8 cellular contexts compared by ENCODE assay signal in the genomic region with DNA sequence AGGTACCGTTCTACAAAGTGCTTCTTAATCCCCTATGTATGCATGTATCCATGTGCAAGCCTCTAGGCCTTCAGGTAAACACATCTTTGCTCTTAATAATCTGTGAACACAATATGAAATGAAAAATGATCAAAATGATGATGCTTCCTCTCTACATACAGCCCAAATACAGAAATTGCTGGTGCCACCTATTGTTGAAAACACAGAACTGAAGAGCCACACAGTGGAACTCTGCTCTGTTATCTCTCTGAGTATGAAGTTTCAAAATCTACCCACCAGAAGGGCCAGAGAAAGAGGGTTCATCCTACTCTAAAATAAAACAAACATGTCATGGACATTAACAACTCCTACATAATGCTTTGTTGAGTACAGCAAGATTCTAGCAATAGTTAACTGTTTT.
DNase-seq lines count a peak whose midpoint lies in the region; ATAC-seq and TF ChIP-seq lines count a peak whose summit lies in the region.

No MANE protein-coding gene starts in this region.

- ATAC-seq in activated CD8-positive, alpha-beta T cell treated with anti-CD3 and anti-CD28 coated beads for 36 hours = no peak
- ATAC-seq in activated CD8-positive, alpha-beta T cell treated with anti-CD3 and anti-CD28 coated beads, Interleukin-2, amount 10 ng/mL, durations not matched to agents 7 days and 5 days = no peak
- ATAC-seq in HG03442 (IDR thresholded peaks at IDR 0.05; ENCODE audit: unreplicated experiment) (no peak), GM18909 (IDR thresholded peaks at IDR 0.05; ENCODE audit: poor library complexity, unreplicated experiment) (no peak)

- H3K36me3 Mint-ChIP-seq in activated CD8-positive, alpha-beta T cell treated with anti-CD3 and anti-CD28 coated beads for 36 hours (ENCODE audit: low read depth) = no peaks in the 10 kb centered on the region
- no peaks in the 10 kb centered on the region for H3K36me3 Mint-ChIP-seq in activated CD8-positive, alpha-beta T cell treated with anti-CD3 and anti-CD28 coated beads, Interleukin-2, amount 10 ng/mL, durations not matched to agents 7 days and 5 days (ENCODE audit: low read depth)

- H3K27me3 ChIP-seq in cardiac muscle cell (no peaks in the 10 kb centered on the region), tibial artery (no peaks in the 10 kb centered on the region)

- POLR2A ChIA-PET in activated CD8-positive, alpha-beta T cell treated with anti-CD3 and anti-CD28 coated beads for 36 hours (lab: Charles Lee) = no interaction called here
- POLR2A ChIA-PET in activated CD8-positive, alpha-beta T cell treated with anti-CD3 and anti-CD28 coated beads, Interleukin-2, amount 10 ng/mL, durations not matched to agents 7 days and 5 days (lab: Charles Lee) = interaction anchor here (0.6 kb wide), 1 partner anchor 1317 kb away, joined by 3 read pairs; no protein-coding TSS in a partner anchor

- intact Hi-C loops in activated CD8-positive, alpha-beta T cell treated with anti-CD3 and anti-CD28 coated beads for 36 hours (cut with micrococcal nuclease) = no loop called here
- intact Hi-C loops in tibial artery (cut with DNase I; ENCODE audit: low total_unique reads) = loop anchor here (10.0 kb wide), 1 partner anchor 154 kb away; no protein-coding TSS in a partner anchor

- H3K27ac ChIP-seq in cardiac muscle cell = no peak overlapping the region
- H3K27ac ChIP-seq in tibial artery = no peak overlapping the region

- H3K4me1 ChIP-seq in cardiac muscle cell (ENCODE audit: low read depth) = no peaks in the 10 kb centered on the region
- peaks cover 0 to 5% (median 0%) of the 10 kb centered on the region in 4 donors for H3K4me1 ChIP-seq in tibial artery

- TF ChIP-seq CTCF in activated CD8-positive, alpha-beta T cell treated with anti-CD3 and anti-CD28 coated beads for 36 hours (IDR thresholded peaks at IDR 0.05) = peak; percentile 29
- peak; percentile 75 for TF ChIP-seq CTCF in cardiac muscle cell (IDR thresholded peaks at IDR 0.05; ENCODE audit: low read depth, low read length)
- peak; percentile 44 to 49 for TF ChIP-seq CTCF in tibial artery (IDR thresholded peaks at IDR 0.05)

- no peak overlapping the region for H3K4me3 ChIP-seq in cardiac muscle cell
- no peak overlapping the region for H3K4me3 ChIP-seq in tibial artery

- DNase-seq in activated CD8-positive, alpha-beta T cell treated with anti-CD3 and anti-CD28 coated beads for 36 hours = no peak
- DNase-seq in activated CD8-positive, alpha-beta T cell treated with anti-CD3 and anti-CD28 coated beads, Interleukin-2, amount 10 ng/mL, durations not matched to agents 7 days and 5 days = no peak
- DNase-seq in RPMI7951 (ENCODE audit: low read depth) (peak; percentile 43), cardiac muscle cell (ENCODE audit: low read depth in 1 of 2, low spot score in 1 of 2) (peak; percentile 26 to 68), tibial artery (no peak), MV-4-11 (lab: John Stamatoyannopoulos, UW) (no peak)

- H3K4me1 Mint-ChIP-seq in activated CD8-positive, alpha-beta T cell treated with anti-CD3 and anti-CD28 coated beads for 36 hours (ENCODE audit: low read depth) = peaks cover 17% of the 10 kb centered on the region
- no peaks in the 10 kb centered on the region for H3K4me1 Mint-ChIP-seq in activated CD8-positive, alpha-beta T cell treated with anti-CD3 and anti-CD28 coated beads, Interleukin-2, amount 10 ng/mL, durations not matched to agents 7 days and 5 days (ENCODE audit: low read depth)

- CTCF ChIA-PET in activated CD8-positive, alpha-beta T cell treated with anti-CD3 and anti-CD28 coated beads for 36 hours (lab: Charles Lee) = interaction anchor here (1.2 to 2.5 kb wide), 4 partner anchors 10 to 87 kb away, joined by 3 to 10 read pairs (median 4); no protein-coding TSS in a partner anchor
- CTCF ChIA-PET in activated CD8-positive, alpha-beta T cell treated with anti-CD3 and anti-CD28 coated beads, Interleukin-2, amount 10 ng/mL, durations not matched to agents 7 days and 5 days (lab: Charles Lee) = interaction anchor here (0.5 to 1.6 kb wide), 7 partner anchors 8 to 496 kb away, joined by 3 to 7 read pairs (median 4); no protein-coding TSS in a partner anchor

- no peak overlapping the region for H3K27ac Mint-ChIP-seq in activated CD8-positive, alpha-beta T cell treated with anti-CD3 and anti-CD28 coated beads for 36 hours
- no peak overlapping the region for H3K27ac Mint-ChIP-seq in activated CD8-positive, alpha-beta T cell treated with anti-CD3 and anti-CD28 coated beads, Interleukin-2, amount 10 ng/mL, durations not matched to agents 7 days and 5 days

- no peak overlapping the region for H3K4me3 Mint-ChIP-seq in activated CD8-positive, alpha-beta T cell treated with anti-CD3 and anti-CD28 coated beads for 36 hours
- no peak overlapping the region for H3K4me3 Mint-ChIP-seq in activated CD8-positive, alpha-beta T cell treated with anti-CD3 and anti-CD28 coated beads, Interleukin-2, amount 10 ng/mL, durations not matched to agents 7 days and 5 days

- no peaks in the 10 kb centered on the region for H3K9me3 Mint-ChIP-seq in activated CD8-positive, alpha-beta T cell treated with anti-CD3 and anti-CD28 coated beads for 36 hours
- H3K9me3 Mint-ChIP-seq in activated CD8-positive, alpha-beta T cell treated with anti-CD3 and anti-CD28 coated beads, Interleukin-2, amount 10 ng/mL, durations not matched to agents 7 days and 5 days (ENCODE audit: insufficient read depth) = no peaks in the 10 kb centered on the region

- H3K36me3 ChIP-seq in cardiac muscle cell (no peaks in the 10 kb centered on the region), tibial artery (no peaks in the 10 kb centered on the region)

- H3K9me3 ChIP-seq in cardiac muscle cell (ENCODE audit: low read depth) (no peaks in the 10 kb centered on the region), tibial artery (no peaks in the 10 kb centered on the region)

- no peaks in the 10 kb centered on the region for H3K27me3 Mint-ChIP-seq in activated CD8-positive, alpha-beta T cell treated with anti-CD3 and anti-CD28 coated beads for 36 hours
- H3K27me3 Mint-ChIP-seq in activated CD8-positive, alpha-beta T cell treated with anti-CD3 and anti-CD28 coated beads, Interleukin-2, amount 10 ng/mL, durations not matched to agents 7 days and 5 days (ENCODE audit: low read depth) = no peaks in the 10 kb centered on the region

Comparison
In these comparisons a context has a peak if more than half of its experiments do, and no peak if none do; other contexts are left out.
1. DNase-seq: peak in RPMI7951 (single experiment) and cardiac muscle cell (2 of 2); none in activated CD8-positive, alpha-beta T cell treated with anti-CD3 and anti-CD28 coated beads for 36 hours (single experiment), activated CD8-positive, alpha-beta T cell treated with anti-CD3 and anti-CD28 coated beads, Interleukin-2, amount 10 ng/mL, durations not matched to agents 7 days and 5 days (single experiment), tibial artery (0 of 2) and MV-4-11 (single experiment).
2. Peak in every context shown above with its lines, with median percentiles within 50 percentile points of each other: CTCF ChIP-seq.